Comparison of ENCODE assay signal across 20 cellular contexts in the genomic region with DNA sequence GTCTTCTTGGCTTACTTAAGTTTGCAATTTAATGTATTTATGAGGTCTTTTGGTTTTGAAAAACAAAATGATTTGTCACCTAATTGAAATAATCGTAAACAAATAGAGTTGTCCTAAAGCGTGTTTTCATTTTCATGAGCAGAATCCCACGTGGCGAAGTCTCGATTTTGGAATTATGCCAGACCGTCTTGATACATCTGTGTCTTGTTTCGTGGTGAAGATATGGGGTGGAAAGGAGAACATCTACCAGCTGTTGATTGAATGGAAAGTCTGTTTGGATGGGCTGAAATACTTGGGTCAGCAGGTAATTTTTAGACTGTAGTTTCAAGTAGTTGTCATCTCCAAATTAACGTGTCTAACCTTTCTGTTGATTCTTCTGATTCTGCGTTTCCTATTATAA.
DNase-seq lines count a peak whose midpoint lies in the region; ATAC-seq, FAIRE-seq and TF ChIP-seq lines count a peak whose summit lies in the region.
"Had no signal": no experiment of that assay in that cellular context is flagged by ENCODE, and none has a peak within 500 bp of the region (broad histone marks: within the 10 kb centered on the region; RNA-seq: fewer than 3 reads in every experiment).

No MANE protein-coding gene starts in this region.

- intact Hi-C loops in dendritic cell treated with granulocyte-macrophage colony-stimulating factor and Interleukin-4, amounts not matched to agents 40 ng/mL and 50 ng/mL, for 4 days (cut with micrococcal nuclease), result no loop called here

- peak overlapping the region; percentile 55 for H3K27ac Mint-ChIP-seq in dendritic cell treated with granulocyte-macrophage colony-stimulating factor and Interleukin-4, amounts not matched to agents 40 ng/mL and 50 ng/mL, for 4 days
- H3K27ac Mint-ChIP-seq in stimulated activated naive B cell treated with anti-CD40 and anti-IgM and Interleukin-4, amounts not matched to agents 10 μg/mL and 1 μg/mL and 100 μg/mL, for 72 hours, result peak overlapping the region; percentile 67
- no peak overlapping the region for H3K27ac Mint-ChIP-seq in activated CD4-positive, alpha-beta T cell treated with anti-CD3 and anti-CD28 coated beads, Interleukin-2, amount 10 ng/mL, durations not matched to agents 7 days and 5 days
- H3K27ac Mint-ChIP-seq: HFFc6 had no signal

- peak; percentile 28 for FAIRE-seq in GM12891 (lab: Jason Lieb, UNC)
- FAIRE-seq: D721Med, RCC 7860 had no signal

- H3K9me3 Mint-ChIP-seq in dendritic cell treated with granulocyte-macrophage colony-stimulating factor and Interleukin-4, amounts not matched to agents 40 ng/mL and 50 ng/mL, for 4 days, result no peaks in the 10 kb centered on the region
- H3K9me3 Mint-ChIP-seq in stimulated activated naive B cell treated with anti-CD40 and anti-IgM and Interleukin-4, amounts not matched to agents 10 μg/mL and 1 μg/mL and 100 μg/mL, for 72 hours, result no peaks in the 10 kb centered on the region
- no peaks in the 10 kb centered on the region for H3K9me3 Mint-ChIP-seq in activated CD4-positive, alpha-beta T cell treated with anti-CD3 and anti-CD28 coated beads, Interleukin-2, amount 10 ng/mL, durations not matched to agents 7 days and 5 days
- H3K9me3 Mint-ChIP-seq: CD8-positive, alpha-beta memory T cell; HFFc6 had no signal

- no peak for TF ChIP-seq POLR2A in GM12891 (IDR thresholded peaks at IDR 0.05; ENCODE audit: low read depth, low read length)

- ATAC-seq in stimulated activated naive B cell treated with anti-CD40 and anti-IgM and Interleukin-4, amounts not matched to agents 10 μg/mL and 1 μg/mL and 100 μg/mL, for 72 hours (replicated peaks), result peak in 1 of 2 donors; percentile 16
- ATAC-seq in GM21825 (IDR thresholded peaks at IDR 0.05; ENCODE audit: unreplicated experiment), result no peak

- H3K36me3 Mint-ChIP-seq in dendritic cell treated with granulocyte-macrophage colony-stimulating factor and Interleukin-4, amounts not matched to agents 40 ng/mL and 50 ng/mL, for 4 days (ENCODE audit: low read depth), result peaks cover 62% of the 10 kb centered on the region
- peaks cover 47 to 61% of the 10 kb centered on the region in 2 donors for H3K36me3 Mint-ChIP-seq in stimulated activated naive B cell treated with anti-CD40 and anti-IgM and Interleukin-4, amounts not matched to agents 10 μg/mL and 1 μg/mL and 100 μg/mL, for 72 hours
- H3K36me3 Mint-ChIP-seq in activated CD4-positive, alpha-beta T cell treated with anti-CD3 and anti-CD28 coated beads, Interleukin-2, amount 10 ng/mL, durations not matched to agents 7 days and 5 days (ENCODE audit: low read depth), result peaks cover 12% of the 10 kb centered on the region

- POLR2A ChIA-PET in activated CD4-positive, alpha-beta T cell treated with anti-CD3 and anti-CD28 coated beads, Interleukin-2, amount 10 ng/mL, durations not matched to agents 7 days and 5 days (lab: Charles Lee), result no interaction called here

- H3K27me3 Mint-ChIP-seq in dendritic cell treated with granulocyte-macrophage colony-stimulating factor and Interleukin-4, amounts not matched to agents 40 ng/mL and 50 ng/mL, for 4 days, result no peaks in the 10 kb centered on the region
- H3K27me3 Mint-ChIP-seq in stimulated activated naive B cell treated with anti-CD40 and anti-IgM and Interleukin-4, amounts not matched to agents 10 μg/mL and 1 μg/mL and 100 μg/mL, for 72 hours, result no peaks in the 10 kb centered on the region
- no peaks in the 10 kb centered on the region for H3K27me3 Mint-ChIP-seq in activated CD4-positive, alpha-beta T cell treated with anti-CD3 and anti-CD28 coated beads, Interleukin-2, amount 10 ng/mL, durations not matched to agents 7 days and 5 days
- H3K27me3 Mint-ChIP-seq: CD8-positive, alpha-beta memory T cell had no signal

- CTCF ChIA-PET in activated CD4-positive, alpha-beta T cell treated with anti-CD3 and anti-CD28 coated beads, Interleukin-2, amount 10 ng/mL, durations not matched to agents 7 days and 5 days (lab: Charles Lee), result interaction anchor here (1.1 kb wide), 1 partner anchor 50 kb away, joined by 3 read pairs; no protein-coding TSS in a partner anchor

- H3K4me3 Mint-ChIP-seq in dendritic cell treated with granulocyte-macrophage colony-stimulating factor and Interleukin-4, amounts not matched to agents 40 ng/mL and 50 ng/mL, for 4 days, result no peak overlapping the region
- no peak overlapping the region for H3K4me3 Mint-ChIP-seq in stimulated activated naive B cell treated with anti-CD40 and anti-IgM and Interleukin-4, amounts not matched to agents 10 μg/mL and 1 μg/mL and 100 μg/mL, for 72 hours
- H3K4me3 Mint-ChIP-seq in activated CD4-positive, alpha-beta T cell treated with anti-CD3 and anti-CD28 coated beads, Interleukin-2, amount 10 ng/mL, durations not matched to agents 7 days and 5 days, result no peak overlapping the region
- H3K4me3 Mint-ChIP-seq: CD8-positive, alpha-beta memory T cell; HFFc6 had no signal

- DNase-seq in GM12891 (ENCODE audit: insufficient read length, low spot score) (no peak), RPMI8226 (peak; percentile 71), HPDE6-E6E7 (ENCODE audit: extremely low spot score) (no peak)
- no peak for DNase-seq in stimulated activated naive B cell treated with anti-CD40 and anti-IgM and Interleukin-4, amounts not matched to agents 10 μg/mL and 1 μg/mL and 100 μg/mL, for 72 hours
- DNase-seq in activated CD4-positive, alpha-beta T cell treated with anti-CD3 and anti-CD28 coated beads, Interleukin-2, amount 10 ng/mL, durations not matched to agents 7 days and 5 days, result no peak
- DNase-seq: C1 segment of cervical spinal cord; CD8-positive, alpha-beta memory T cell; H7; HFFc6; Karpas-422; NCI-H1417 treated with DMSO at 0.1 percent for 48 hours; NCI-H187 treated with DMSO at 0.1 percent for 48 hours; NCI-H345; NCI-H526 treated with DMSO at 0.1 percent for 48 hours; NK-92 treated with Interleukin-12 subunit alpha and Interleukin-12 subunit beta, amount 100 ng/mL, for 24 hours; Right ventricle myocardium superior had no signal

- H3K4me1 Mint-ChIP-seq in dendritic cell treated with granulocyte-macrophage colony-stimulating factor and Interleukin-4, amounts not matched to agents 40 ng/mL and 50 ng/mL, for 4 days (ENCODE audit: low read depth), result peaks cover 60% of the 10 kb centered on the region
- H3K4me1 Mint-ChIP-seq in stimulated activated naive B cell treated with anti-CD40 and anti-IgM and Interleukin-4, amounts not matched to agents 10 μg/mL and 1 μg/mL and 100 μg/mL, for 72 hours, result peaks cover 41 to 69% of the 10 kb centered on the region in 2 donors
- H3K4me1 Mint-ChIP-seq in activated CD4-positive, alpha-beta T cell treated with anti-CD3 and anti-CD28 coated beads, Interleukin-2, amount 10 ng/mL, durations not matched to agents 7 days and 5 days, result no peaks in the 10 kb centered on the region

TF ChIP-seq in GM12891, 5 proteins besides CTCF, POLR2A, EP300 and RAD21:
- TF ChIP-seq TAF1 (IDR thresholded peaks at IDR 0.05; ENCODE audit: low read depth, low read length) (no peak), POU2F2 (IDR thresholded peaks at IDR 0.05; ENCODE audit: low read depth, low read length) (no peak), SPI1 (IDR thresholded peaks at IDR 0.05; ENCODE audit: low read depth, low read length) (no peak), POLR2AphosphoS5 (IDR thresholded peaks at IDR 0.05; ENCODE audit: low read depth, low read length) (no peak)
